In the genomic region with DNA sequence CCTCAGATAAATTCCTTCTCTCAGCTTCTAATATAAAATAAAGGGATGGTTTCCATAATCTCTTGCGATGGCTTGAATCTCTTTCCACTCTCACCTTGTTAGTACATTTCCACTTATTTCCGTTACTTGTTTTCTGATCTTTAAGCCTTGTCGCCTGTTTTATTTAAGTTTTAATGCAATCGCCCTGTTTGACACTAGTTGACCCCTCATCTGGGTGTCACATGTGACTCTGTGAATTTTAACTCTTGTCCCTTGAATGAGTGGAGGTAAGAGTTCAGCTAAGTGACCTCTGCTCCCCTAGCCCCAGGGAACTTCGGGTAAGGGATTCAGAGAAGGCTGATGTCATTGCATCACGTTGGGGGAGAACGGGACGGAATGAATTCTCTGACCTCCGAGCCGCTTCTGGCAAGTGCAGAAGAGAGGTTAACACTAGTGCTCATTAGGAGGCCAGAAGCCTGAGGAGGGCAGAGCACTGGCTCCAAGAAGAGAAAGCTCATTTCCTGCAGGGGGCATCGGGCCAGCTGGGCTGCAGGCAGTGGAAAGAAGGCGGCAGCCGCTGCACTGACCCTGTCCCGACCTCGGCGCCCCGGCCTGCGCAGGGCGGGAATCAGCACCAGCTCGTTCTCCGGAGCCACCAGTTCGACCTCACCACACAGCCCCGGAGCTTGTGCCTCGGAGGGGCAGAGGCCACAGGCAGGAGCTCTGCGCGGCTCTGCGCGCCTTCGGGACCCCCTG, we compare ENCODE assay signal across 1 cellular context.
TF ChIP-seq lines count a peak whose summit lies in the region.

No MANE protein-coding gene starts in this region.

TF ChIP-seq in HepG2, 621 proteins besides CTCF, POLR2A, EP300 and RAD21 (continued from another document and continues in another):
- TF ChIP-seq, protein P1, sequence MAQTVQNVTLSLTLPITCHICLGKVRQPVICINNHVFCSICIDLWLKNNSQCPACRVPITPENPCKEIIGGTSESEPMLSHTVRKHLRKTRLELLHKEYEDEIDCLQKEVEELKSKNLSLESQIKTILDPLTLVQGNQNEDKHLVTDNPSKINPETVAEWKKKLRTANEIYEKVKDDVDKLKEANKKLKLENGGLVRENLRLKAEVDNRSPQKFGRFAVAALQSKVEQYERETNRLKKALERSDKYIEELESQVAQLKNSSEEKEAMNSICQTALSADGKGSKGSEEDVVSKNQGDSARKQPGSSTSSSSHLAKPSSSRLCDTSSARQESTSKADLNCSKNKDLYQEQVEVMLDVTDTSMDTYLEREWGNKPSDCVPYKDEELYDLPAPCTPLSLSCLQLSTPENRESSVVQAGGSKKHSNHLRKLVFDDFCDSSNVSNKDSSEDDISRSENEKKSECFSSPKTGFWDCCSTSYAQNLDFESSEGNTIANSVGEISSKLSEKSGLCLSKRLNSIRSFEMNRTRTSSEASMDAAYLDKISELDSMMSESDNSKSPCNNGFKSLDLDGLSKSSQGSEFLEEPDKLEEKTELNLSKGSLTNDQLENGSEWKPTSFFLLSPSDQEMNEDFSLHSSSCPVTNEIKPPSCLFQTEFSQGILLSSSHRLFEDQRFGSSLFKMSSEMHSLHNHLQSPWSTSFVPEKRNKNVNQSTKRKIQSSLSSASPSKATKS (CRISPR knock-in tag; IDR thresholded peaks at IDR 0.05), result no peak
- TF ChIP-seq, protein P2, sequence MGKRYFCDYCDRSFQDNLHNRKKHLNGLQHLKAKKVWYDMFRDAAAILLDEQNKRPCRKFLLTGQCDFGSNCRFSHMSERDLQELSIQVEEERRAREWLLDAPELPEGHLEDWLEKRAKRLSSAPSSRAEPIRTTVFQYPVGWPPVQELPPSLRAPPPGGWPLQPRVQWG (CRISPR knock-in tag; IDR thresholded peaks at IDR 0.05; ENCODE audit: borderline replicate concordance, low read depth), result no peak
- TF ChIP-seq SOX6 (IDR thresholded peaks at IDR 0.05), result no peak
- peak; percentile 38; the same call in 1 of the 2 replicates for TF ChIP-seq SOX6 (CRISPR knock-in tag; IDR thresholded peaks at IDR 0.05)
- peak; percentile 78; the same call in 1 of the 2 replicates for TF ChIP-seq ZNF614 (CRISPR knock-in tag; IDR thresholded peaks at IDR 0.05; ENCODE audit: borderline replicate concordance)
- TF ChIP-seq NCOR1 (IDR thresholded peaks at IDR 0.05; ENCODE audit: borderline replicate concordance, low read length), result no peak
- no peak for TF ChIP-seq TCF7L2 (IDR thresholded peaks at IDR 0.05; ENCODE audit: low read depth, low read length)
- no peak for TF ChIP-seq HCFC1 (IDR thresholded peaks at IDR 0.05; ENCODE audit: low read depth, low read length)
- TF ChIP-seq ARNT (IDR thresholded peaks at IDR 0.05), result no peak
- TF ChIP-seq ERF (CRISPR knock-in tag; IDR thresholded peaks at IDR 0.05), result peak; percentile 33
- TF ChIP-seq KLF12 (CRISPR knock-in tag; IDR thresholded peaks at IDR 0.05; ENCODE audit: borderline replicate concordance), result 0 out of 2 replicates have a peak, but pooled peaks have one; percentile 37
- TF ChIP-seq NFYC (CRISPR knock-in tag; IDR thresholded peaks at IDR 0.05), result no peak
- no peak for TF ChIP-seq TBP (CRISPR knock-in tag; IDR thresholded peaks at IDR 0.05)
- TF ChIP-seq ZNF883 (CRISPR knock-in tag; IDR thresholded peaks at IDR 0.05; ENCODE audit: not compliant biosample characterization), result peak; percentile 54
- TF ChIP-seq POLR2AphosphoS5 (IDR thresholded peaks at IDR 0.05; ENCODE audit: low read depth, low read length), result peak; percentile 89
- TF ChIP-seq, protein P3, sequence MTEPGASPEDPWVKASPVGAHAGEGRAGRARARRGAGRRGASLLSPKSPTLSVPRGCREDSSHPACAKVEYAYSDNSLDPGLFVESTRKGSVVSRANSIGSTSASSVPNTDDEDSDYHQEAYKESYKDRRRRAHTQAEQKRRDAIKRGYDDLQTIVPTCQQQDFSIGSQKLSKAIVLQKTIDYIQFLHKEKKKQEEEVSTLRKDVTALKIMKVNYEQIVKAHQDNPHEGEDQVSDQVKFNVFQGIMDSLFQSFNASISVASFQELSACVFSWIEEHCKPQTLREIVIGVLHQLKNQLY (CRISPR knock-in tag; IDR thresholded peaks at IDR 0.05), result peak; percentile 18; the same call in 1 of the 2 replicates
- no peak for TF ChIP-seq YEATS2 (CRISPR knock-in tag; IDR thresholded peaks at IDR 0.05; ENCODE audit: borderline replicate concordance)
- TF ChIP-seq ATAD3A (CRISPR knock-in tag; IDR thresholded peaks at IDR 0.05), result no peak
- TF ChIP-seq, protein P4, sequence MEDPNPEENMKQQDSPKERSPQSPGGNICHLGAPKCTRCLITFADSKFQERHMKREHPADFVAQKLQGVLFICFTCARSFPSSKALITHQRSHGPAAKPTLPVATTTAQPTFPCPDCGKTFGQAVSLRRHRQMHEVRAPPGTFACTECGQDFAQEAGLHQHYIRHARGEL (CRISPR knock-in tag; IDR thresholded peaks at IDR 0.05), result no peak
- no peak for TF ChIP-seq ZNF879 (CRISPR knock-in tag; IDR thresholded peaks at IDR 0.05)
- TF ChIP-seq ZNF773 (CRISPR knock-in tag; IDR thresholded peaks at IDR 0.05; ENCODE audit: borderline replicate concordance), result no peak
- TF ChIP-seq, protein P5, sequence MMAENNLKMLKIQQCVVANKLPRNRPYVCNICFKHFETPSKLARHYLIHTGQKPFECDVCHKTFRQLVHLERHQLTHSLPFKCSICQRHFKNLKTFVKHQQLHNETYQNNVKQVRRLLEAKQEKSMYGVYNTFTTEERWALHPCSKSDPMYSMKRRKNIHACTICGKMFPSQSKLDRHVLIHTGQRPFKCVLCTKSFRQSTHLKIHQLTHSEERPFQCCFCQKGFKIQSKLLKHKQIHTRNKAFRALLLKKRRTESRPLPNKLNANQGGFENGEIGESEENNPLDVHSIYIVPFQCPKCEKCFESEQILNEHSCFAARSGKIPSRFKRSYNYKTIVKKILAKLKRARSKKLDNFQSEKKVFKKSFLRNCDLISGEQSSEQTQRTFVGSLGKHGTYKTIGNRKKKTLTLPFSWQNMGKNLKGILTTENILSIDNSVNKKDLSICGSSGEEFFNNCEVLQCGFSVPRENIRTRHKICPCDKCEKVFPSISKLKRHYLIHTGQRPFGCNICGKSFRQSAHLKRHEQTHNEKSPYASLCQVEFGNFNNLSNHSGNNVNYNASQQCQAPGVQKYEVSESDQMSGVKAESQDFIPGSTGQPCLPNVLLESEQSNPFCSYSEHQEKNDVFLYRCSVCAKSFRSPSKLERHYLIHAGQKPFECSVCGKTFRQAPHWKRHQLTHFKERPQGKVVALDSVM (CRISPR knock-in tag; IDR thresholded peaks at IDR 0.05), result no peak
- TF ChIP-seq TOE1 (CRISPR knock-in tag; IDR thresholded peaks at IDR 0.05), result 0 out of 2 replicates have a peak, but pooled peaks have one; percentile 73
- TF ChIP-seq, protein P6, sequence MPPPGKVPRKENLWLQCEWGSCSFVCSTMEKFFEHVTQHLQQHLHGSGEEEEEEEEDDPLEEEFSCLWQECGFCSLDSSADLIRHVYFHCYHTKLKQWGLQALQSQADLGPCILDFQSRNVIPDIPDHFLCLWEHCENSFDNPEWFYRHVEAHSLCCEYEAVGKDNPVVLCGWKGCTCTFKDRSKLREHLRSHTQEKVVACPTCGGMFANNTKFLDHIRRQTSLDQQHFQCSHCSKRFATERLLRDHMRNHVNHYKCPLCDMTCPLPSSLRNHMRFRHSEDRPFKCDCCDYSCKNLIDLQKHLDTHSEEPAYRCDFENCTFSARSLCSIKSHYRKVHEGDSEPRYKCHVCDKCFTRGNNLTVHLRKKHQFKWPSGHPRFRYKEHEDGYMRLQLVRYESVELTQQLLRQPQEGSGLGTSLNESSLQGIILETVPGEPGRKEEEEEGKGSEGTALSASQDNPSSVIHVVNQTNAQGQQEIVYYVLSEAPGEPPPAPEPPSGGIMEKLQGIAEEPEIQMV (CRISPR knock-in tag; IDR thresholded peaks at IDR 0.05; ENCODE audit: low read depth), result 0 out of 2 replicates have a peak, but pooled peaks have one; percentile 37
- TF ChIP-seq NONO (IDR thresholded peaks at IDR 0.05), result no peak
- TF ChIP-seq NONO (CRISPR knock-in tag; conservative IDR thresholded peaks at IDR 0.05), result no peak
- TF ChIP-seq ZMYM2 (CRISPR knock-in tag; IDR thresholded peaks at IDR 0.05), result no peak
- TF ChIP-seq ZNF326 (CRISPR knock-in tag; IDR thresholded peaks at IDR 0.05; ENCODE audit: borderline replicate concordance), result no peak
- TF ChIP-seq CENPX (CRISPR knock-in tag; IDR thresholded peaks at IDR 0.05), result no peak
- TF ChIP-seq RCOR2 (CRISPR knock-in tag; IDR thresholded peaks at IDR 0.05), result no peak
- no peak for TF ChIP-seq JARID2 (CRISPR knock-in tag; IDR thresholded peaks at IDR 0.05; ENCODE audit: insufficient replicate concordance)
- no peak for TF ChIP-seq ZNF17 (CRISPR knock-in tag; IDR thresholded peaks at IDR 0.05)
- no peak for TF ChIP-seq ZNF776 (CRISPR knock-in tag; IDR thresholded peaks at IDR 0.05)
- peak; percentile 26; the same call in 1 of the 2 replicates for TF ChIP-seq FOSL2 (CRISPR knock-in tag; IDR thresholded peaks at IDR 0.05)
- TF ChIP-seq, protein P7, sequence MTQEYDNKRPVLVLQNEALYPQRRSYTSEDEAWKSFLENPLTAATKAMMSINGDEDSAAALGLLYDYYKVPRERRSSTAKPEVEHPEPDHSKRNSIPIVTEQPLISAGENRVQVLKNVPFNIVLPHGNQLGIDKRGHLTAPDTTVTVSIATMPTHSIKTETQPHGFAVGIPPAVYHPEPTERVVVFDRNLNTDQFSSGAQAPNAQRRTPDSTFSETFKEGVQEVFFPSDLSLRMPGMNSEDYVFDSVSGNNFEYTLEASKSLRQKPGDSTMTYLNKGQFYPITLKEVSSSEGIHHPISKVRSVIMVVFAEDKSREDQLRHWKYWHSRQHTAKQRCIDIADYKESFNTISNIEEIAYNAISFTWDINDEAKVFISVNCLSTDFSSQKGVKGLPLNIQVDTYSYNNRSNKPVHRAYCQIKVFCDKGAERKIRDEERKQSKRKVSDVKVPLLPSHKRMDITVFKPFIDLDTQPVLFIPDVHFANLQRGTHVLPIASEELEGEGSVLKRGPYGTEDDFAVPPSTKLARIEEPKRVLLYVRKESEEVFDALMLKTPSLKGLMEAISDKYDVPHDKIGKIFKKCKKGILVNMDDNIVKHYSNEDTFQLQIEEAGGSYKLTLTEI (CRISPR knock-in tag; conservative IDR thresholded peaks at IDR 0.05), result no peak
- no peak for TF ChIP-seq ZNF839 (CRISPR knock-in tag; IDR thresholded peaks at IDR 0.05; ENCODE audit: borderline replicate concordance)
- TF ChIP-seq ZNF34 (CRISPR knock-in tag; IDR thresholded peaks at IDR 0.05; ENCODE audit: borderline replicate concordance), result 0 out of 2 replicates have a peak, but pooled peaks have one; percentile 32
- no peak for TF ChIP-seq IKZF4 (CRISPR knock-in tag; IDR thresholded peaks at IDR 0.05; ENCODE audit: borderline replicate concordance, low read depth, not compliant biosample characterization)
- peak; percentile 19; the same call in 1 of the 2 replicates for TF ChIP-seq SP4 (CRISPR knock-in tag; IDR thresholded peaks at IDR 0.05)
- peak; percentile 84; the same call in 1 of the 2 replicates for TF ChIP-seq ARNTL (CRISPR knock-in tag; IDR thresholded peaks at IDR 0.05)
- no peak for TF ChIP-seq IKZF1 (IDR thresholded peaks at IDR 0.05)
- TF ChIP-seq TCF7 (IDR thresholded peaks at IDR 0.05; ENCODE audit: low read depth), result no peak
- TF ChIP-seq ZNF841 (CRISPR knock-in tag; IDR thresholded peaks at IDR 0.05; ENCODE audit: borderline replicate concordance), result no peak
- TF ChIP-seq ZSCAN9 (CRISPR knock-in tag; IDR thresholded peaks at IDR 0.05; ENCODE audit: borderline replicate concordance), result peak; percentile 36; the same call in 1 of the 2 replicates
- TF ChIP-seq, protein P8, sequence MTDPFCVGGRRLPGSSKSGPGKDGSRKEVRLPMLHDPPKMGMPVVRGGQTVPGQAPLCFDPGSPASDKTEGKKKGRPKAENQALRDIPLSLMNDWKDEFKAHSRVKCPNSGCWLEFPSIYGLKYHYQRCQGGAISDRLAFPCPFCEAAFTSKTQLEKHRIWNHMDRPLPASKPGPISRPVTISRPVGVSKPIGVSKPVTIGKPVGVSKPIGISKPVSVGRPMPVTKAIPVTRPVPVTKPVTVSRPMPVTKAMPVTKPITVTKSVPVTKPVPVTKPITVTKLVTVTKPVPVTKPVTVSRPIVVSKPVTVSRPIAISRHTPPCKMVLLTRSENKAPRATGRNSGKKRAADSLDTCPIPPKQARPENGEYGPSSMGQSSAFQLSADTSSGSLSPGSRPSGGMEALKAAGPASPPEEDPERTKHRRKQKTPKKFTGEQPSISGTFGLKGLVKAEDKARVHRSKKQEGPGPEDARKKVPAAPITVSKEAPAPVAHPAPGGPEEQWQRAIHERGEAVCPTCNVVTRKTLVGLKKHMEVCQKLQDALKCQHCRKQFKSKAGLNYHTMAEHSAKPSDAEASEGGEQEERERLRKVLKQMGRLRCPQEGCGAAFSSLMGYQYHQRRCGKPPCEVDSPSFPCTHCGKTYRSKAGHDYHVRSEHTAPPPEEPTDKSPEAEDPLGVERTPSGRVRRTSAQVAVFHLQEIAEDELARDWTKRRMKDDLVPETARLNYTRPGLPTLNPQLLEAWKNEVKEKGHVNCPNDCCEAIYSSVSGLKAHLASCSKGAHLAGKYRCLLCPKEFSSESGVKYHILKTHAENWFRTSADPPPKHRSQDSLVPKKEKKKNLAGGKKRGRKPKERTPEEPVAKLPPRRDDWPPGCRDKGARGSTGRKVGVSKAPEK (CRISPR knock-in tag; IDR thresholded peaks at IDR 0.05; ENCODE audit: borderline replicate concordance), result no peak
- peak; percentile 64 for TF ChIP-seq ZNF781 (CRISPR knock-in tag; IDR thresholded peaks at IDR 0.05; ENCODE audit: borderline replicate concordance, not compliant biosample characterization)
- TF ChIP-seq, protein P9, sequence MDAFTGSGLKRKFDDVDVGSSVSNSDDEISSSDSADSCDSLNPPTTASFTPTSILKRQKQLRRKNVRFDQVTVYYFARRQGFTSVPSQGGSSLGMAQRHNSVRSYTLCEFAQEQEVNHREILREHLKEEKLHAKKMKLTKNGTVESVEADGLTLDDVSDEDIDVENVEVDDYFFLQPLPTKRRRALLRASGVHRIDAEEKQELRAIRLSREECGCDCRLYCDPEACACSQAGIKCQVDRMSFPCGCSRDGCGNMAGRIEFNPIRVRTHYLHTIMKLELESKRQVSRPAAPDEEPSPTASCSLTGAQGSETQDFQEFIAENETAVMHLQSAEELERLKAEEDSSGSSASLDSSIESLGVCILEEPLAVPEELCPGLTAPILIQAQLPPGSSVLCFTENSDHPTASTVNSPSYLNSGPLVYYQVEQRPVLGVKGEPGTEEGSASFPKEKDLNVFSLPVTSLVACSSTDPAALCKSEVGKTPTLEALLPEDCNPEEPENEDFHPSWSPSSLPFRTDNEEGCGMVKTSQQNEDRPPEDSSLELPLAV (CRISPR knock-in tag; conservative IDR thresholded peaks at IDR 0.05; ENCODE audit: low read depth), result no peak
